Comparison of ENCODE assay signal across 11 cellular contexts in the genomic region with DNA sequence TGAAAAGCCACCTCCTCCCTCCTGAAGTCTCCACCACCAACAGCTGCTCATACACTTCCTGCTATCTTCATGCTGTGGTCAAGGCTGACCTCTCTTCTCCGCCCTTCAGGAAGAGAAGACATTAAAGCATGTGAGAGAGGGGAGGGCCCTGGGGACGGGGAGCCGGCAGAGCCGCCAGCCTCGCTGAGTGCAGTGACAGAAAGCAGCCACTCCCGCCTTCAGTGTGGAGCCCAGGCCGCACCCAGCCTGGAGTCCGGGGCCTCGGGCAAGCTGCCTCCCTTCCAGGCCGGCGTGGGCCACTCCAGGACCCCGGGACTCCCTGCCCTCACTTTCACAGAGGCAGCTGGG.
DNase-seq lines count a peak whose midpoint lies in the region; ATAC-seq, FAIRE-seq and TF ChIP-seq lines count a peak whose summit lies in the region.
"Had no signal": no experiment of that assay in that cellular context is flagged by ENCODE, and none has a peak within 500 bp of the region (broad histone marks: within the 10 kb centered on the region; RNA-seq: fewer than 3 reads in every experiment).

No MANE protein-coding gene starts in this region.

- H3K4me3 ChIP-seq in KMS-11 (IDR thresholded peaks at IDR 0.05; ENCODE audit: insufficient read depth, low read depth, low read length) = no peak overlapping the region
- no peak overlapping the region for H3K4me3 ChIP-seq in K562

- peak; percentile 94 for ATAC-seq in K562
- ATAC-seq in HG03097 (IDR thresholded peaks at IDR 0.05; ENCODE audit: low FRiP score, unreplicated experiment) = no peak

- no peaks in the 10 kb centered on the region for H3K9me3 ChIP-seq in K562 (replicated peaks; ENCODE audit: control insufficient read depth, insufficient read depth, low read depth, low read length)

- H2AFZ ChIP-seq in KMS-11 (ENCODE audit: low read depth) (peak overlapping the region; percentile 38; the same call in 1 of the 2 replicates), K562 (ENCODE audit: low read depth, low read length) (peak overlapping the region; percentile 86)

- H3K9ac ChIP-seq in KMS-11 (no peak overlapping the region), K562 (ENCODE audit: insufficient read depth in 1 of 2, low read depth in 2 of 2, low read length in 2 of 2) (peak overlapping the region in 1 of 2 experiments; percentile 47; a peak in 2 of 4 replicates)

- no peak for TF ChIP-seq POLR2A in K562 (conservative IDR thresholded peaks at IDR 0.05)

- DNase-seq in AG08395 (ENCODE audit: low spot score) = peak; percentile 43
- peak; percentile 62 to 72 (median 69) for DNase-seq in K562 (ENCODE audit: extremely low read depth in 1 of 4, low spot score in 3 of 4)
- peak; percentile 44 for DNase-seq in mucosa of gallbladder (ENCODE audit: low spot score)
- DNase-seq in stimulated activated naive CD4-positive, alpha-beta T cell treated with Interleukin-2 at 50 U/mL for 16 hours (lab: John Stamatoyannopoulos, UW) = no peak
- no peak for DNase-seq in D341Med (ENCODE audit: low spot score)
- no peak for DNase-seq in SW 1271 (lab: John Stamatoyannopoulos, UW)
- DNase-seq: CD4-positive, alpha-beta T cell; cortex of kidney; NCI-H82 had no signal

- H3K4me1 ChIP-seq in KMS-11 (ENCODE audit: low read depth, poor library complexity, severe bottlenecking) (peaks cover 18% of the 10 kb centered on the region), K562 (replicated peaks in 1 of 2; ENCODE audit: control insufficient read depth in 2 of 2, insufficient read depth in 2 of 2, low read length in 2 of 2) (peaks cover 0 to 16% of the 10 kb centered on the region in 2 experiments)

- peak; percentile 85 for FAIRE-seq in K562 (lab: Jason Lieb, UNC)

- H3K79me2 ChIP-seq in KMS-11 (ENCODE audit: insufficient read depth, low read depth) = no peaks in the 10 kb centered on the region
- no peaks in the 10 kb centered on the region for H3K79me2 ChIP-seq in K562 (ENCODE audit: control insufficient read depth, insufficient read depth, low read length)

- H3K27me3 ChIP-seq in KMS-11 (ENCODE audit: insufficient read depth, low read depth) = no peaks in the 10 kb centered on the region
- peaks cover 8 to 41% of the 10 kb centered on the region in 2 experiments; a peak in 4 of 5 replicates for H3K27me3 ChIP-seq in K562 (ENCODE audit: control insufficient read depth in 2 of 2, insufficient read depth in 2 of 2, low read length in 2 of 2)

- H3K36me3 ChIP-seq in KMS-11 (ENCODE audit: insufficient read depth) (no peaks in the 10 kb centered on the region), K562 (ENCODE audit: control insufficient read depth, insufficient read depth, low read length) (no peaks in the 10 kb centered on the region)

- POLR2A ChIA-PET in K562 (lab: Yijun Ruan, JAX) = interaction anchor here (1.0 to 1.1 kb wide), 2 partner anchors 15 to 29 kb away, joined by 3 read pairs; no protein-coding TSS in a partner anchor

- 12% methylated on average over 9 of the region's 12 CpGs for WGBS in K562 (ENCODE audit: insufficient coverage, low coverage, missing lambda C conversion rate)

- in situ Hi-C loops in K562 (cut with MboI) = no loop called here

- 0 out of 2 replicates have a peak overlapping the region, but pooled peaks have one; percentile 4 for H3K4me2 ChIP-seq in KMS-11
- H3K4me2 ChIP-seq in K562 (ENCODE audit: insufficient read depth, low read length) = peak overlapping the region; percentile 34; the same call in 1 of the 2 replicates

- BruUV-seq in K562 (replicated peaks; lab: Mats Ljungman, UMichigan) = no TSS peak

- TF ChIP-seq CTCF in KMS-11 (conservative IDR thresholded peaks at IDR 0.05; ENCODE audit: low read depth, low read length) = no peak
- no peak for TF ChIP-seq CTCF in K562 (IDR thresholded peaks at IDR 0.05 in 2 of 3, conservative IDR thresholded peaks at IDR 0.05 in 1 of 3; ENCODE audit: insufficient read depth in 2 of 3, low read depth in 1 of 3, low read length in 3 of 3)

- TF ChIP-seq EP300 in K562 (IDR thresholded peaks at IDR 0.05; ENCODE audit: low read length) = no peak

- no peak for TF ChIP-seq RAD21 in K562 (CRISPR knock-in tag; conservative IDR thresholded peaks at IDR 0.05 in 1 of 2, IDR thresholded peaks at IDR 0.05 in 1 of 2)

- CTCF ChIA-PET in K562 (lab: Yijun Ruan, JAX; ENCODE audit: low intra/inter-chr PET ratio) = no interaction called here

- H4K20me1 ChIP-seq in KMS-11 (ENCODE audit: insufficient read depth) (no peaks in the 10 kb centered on the region), K562 (replicated peaks; ENCODE audit: control insufficient read depth, insufficient read depth, low read length) (no peaks in the 10 kb centered on the region; the same call in 1 of the 2 replicates)

- intact Hi-C loops in K562 (cut with micrococcal nuclease) = no loop called here

- H3K27ac ChIP-seq in KMS-11 (no peak overlapping the region), K562 (ENCODE audit: extremely low read depth, low read depth, low read length) (no peak overlapping the region)

- no peaks in the 10 kb centered on the region for H3K9me1 ChIP-seq in K562 (ENCODE audit: control insufficient read depth, insufficient read depth, low read length)

TF ChIP-seq in K562, 482 proteins besides CTCF, POLR2A, EP300 and RAD21 (continues in another document):
- TF ChIP-seq TCF3 (CRISPR knock-in tag; IDR thresholded peaks at IDR 0.05) (peak; percentile 32; the same call in 1 of the 2 replicates), MYC (IDR thresholded peaks at IDR 0.05; ENCODE audit: low read depth, low read length) (peak; percentile 40; the same call in 1 of the 2 replicates), MYC (CRISPR knock-in tag; IDR thresholded peaks at IDR 0.05; ENCODE audit: borderline replicate concordance, low read depth) (no peak), CREBBP (IDR thresholded peaks at IDR 0.05; ENCODE audit: low read depth, low read length) (no peak), XRCC3 (IDR thresholded peaks at IDR 0.05) (no peak), CTBP1 (IDR thresholded peaks at IDR 0.05; ENCODE audit: borderline replicate concordance) (no peak; the same call in 1 of the 2 replicates), HMGN3 (IDR thresholded peaks at IDR 0.05; ENCODE audit: borderline replicate concordance, extremely low read depth, insufficient read length, low read depth, low read length) (no peak), JUNB (CRISPR knock-in tag; conservative IDR thresholded peaks at IDR 0.05) (no peak), JUN (IDR thresholded peaks at IDR 0.05; ENCODE audit: borderline replicate concordance, low read depth, low read length) (no peak), JUN (CRISPR knock-in tag; IDR thresholded peaks at IDR 0.05; ENCODE audit: borderline replicate concordance) (no peak), MTF1 (CRISPR knock-in tag; IDR thresholded peaks at IDR 0.05; ENCODE audit: borderline replicate concordance) (no peak), MIER1 (IDR thresholded peaks at IDR 0.05; ENCODE audit: low read depth) (no peak), PTRF (tag; IDR thresholded peaks at IDR 0.05) (no peak), ZNF785 (CRISPR knock-in tag; IDR thresholded peaks at IDR 0.05) (no peak), HDGF (IDR thresholded peaks at IDR 0.05) (no peak), CBFB (CRISPR knock-in tag; IDR thresholded peaks at IDR 0.05) (peak; percentile 59; the same call in 1 of the 2 replicates), SPI1 (IDR thresholded peaks at IDR 0.05; ENCODE audit: borderline replicate concordance, low read depth, low read length) (0 out of 2 replicates have a peak, but pooled peaks have one; percentile 32)
- TF ChIP-seq, protein P1, sequence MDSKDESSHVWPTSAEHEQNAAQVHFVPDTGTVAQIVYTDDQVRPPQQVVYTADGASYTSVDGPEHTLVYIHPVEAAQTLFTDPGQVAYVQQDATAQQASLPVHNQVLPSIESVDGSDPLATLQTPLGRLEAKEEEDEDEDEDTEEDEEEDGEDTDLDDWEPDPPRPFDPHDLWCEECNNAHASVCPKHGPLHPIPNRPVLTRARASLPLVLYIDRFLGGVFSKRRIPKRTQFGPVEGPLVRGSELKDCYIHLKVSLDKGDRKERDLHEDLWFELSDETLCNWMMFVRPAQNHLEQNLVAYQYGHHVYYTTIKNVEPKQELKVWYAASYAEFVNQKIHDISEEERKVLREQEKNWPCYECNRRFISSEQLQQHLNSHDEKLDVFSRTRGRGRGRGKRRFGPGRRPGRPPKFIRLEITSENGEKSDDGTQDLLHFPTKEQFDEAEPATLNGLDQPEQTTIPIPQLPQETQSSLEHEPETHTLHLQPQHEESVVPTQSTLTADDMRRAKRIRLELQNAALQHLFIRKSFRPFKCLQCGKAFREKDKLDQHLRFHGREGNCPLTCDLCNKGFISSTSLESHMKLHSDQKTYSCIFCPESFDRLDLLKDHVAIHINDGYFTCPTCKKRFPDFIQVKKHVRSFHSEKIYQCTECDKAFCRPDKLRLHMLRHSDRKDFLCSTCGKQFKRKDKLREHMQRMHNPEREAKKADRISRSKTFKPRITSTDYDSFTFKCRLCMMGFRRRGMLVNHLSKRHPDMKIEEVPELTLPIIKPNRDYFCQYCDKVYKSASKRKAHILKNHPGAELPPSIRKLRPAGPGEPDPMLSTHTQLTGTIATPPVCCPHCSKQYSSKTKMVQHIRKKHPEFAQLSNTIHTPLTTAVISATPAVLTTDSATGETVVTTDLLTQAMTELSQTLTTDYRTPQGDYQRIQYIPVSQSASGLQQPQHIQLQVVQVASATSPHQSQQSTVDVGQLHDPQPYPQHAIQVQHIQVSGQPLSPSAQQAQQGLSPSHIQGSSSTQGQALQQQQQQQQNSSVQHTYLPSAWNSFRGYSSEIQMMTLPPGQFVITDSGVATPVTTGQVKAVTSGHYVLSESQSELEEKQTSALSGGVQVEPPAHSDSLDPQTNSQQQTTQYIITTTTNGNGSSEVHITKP (IDR thresholded peaks at IDR 0.05; ENCODE audit: partially characterized antibody) = no peak

Comparison
In these comparisons a context has a peak if more than half of its experiments do, and no peak if none do; other contexts are left out.
1. DNase-seq: peak in AG08395 (single experiment), K562 (4 of 4) and mucosa of gallbladder (single experiment); none in stimulated activated naive CD4-positive, alpha-beta T cell treated with Interleukin-2 at 50 U/mL for 16 hours (single experiment), D341Med (single experiment) and SW 1271 (0 of 2).